Comparison of ENCODE assay signal across 27 cellular contexts in the genomic region with DNA sequence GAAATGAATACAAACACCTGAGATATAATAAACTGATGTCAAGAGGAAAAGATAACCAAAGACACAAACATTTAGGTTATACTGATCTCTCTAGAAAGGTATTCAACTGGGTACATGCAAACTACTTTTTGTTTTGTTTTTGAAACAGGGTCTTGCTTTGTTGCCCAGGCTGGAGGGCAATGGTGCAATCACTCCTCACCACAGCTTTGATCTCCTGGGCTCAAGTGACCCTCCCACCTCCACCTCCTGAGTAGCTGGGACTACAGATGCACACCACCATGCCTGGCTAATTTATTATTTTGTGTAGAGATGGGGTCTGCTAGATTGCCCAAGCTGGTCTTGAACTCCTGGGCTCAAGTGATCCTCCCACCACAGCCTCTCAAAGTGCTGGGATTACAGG. TPM values are rescaled to one million over a fixed set of nuclear protein-coding genes. Genes with fewer than 3 reads are reported as not detected.
"Had no signal": no experiment of that assay in that cellular context is flagged by ENCODE, and none has a peak within 500 bp of the region (broad histone marks: within the 10 kb centered on the region; RNA-seq: fewer than 3 reads in every experiment).

No MANE protein-coding gene starts in this region.

- H3K4me1 ChIP-seq: testis, upper lobe of right lung, uterus, vagina had no signal

- H3K27me3 ChIP-seq: stomach, suprapubic skin, testis, thyroid gland, tibial nerve, transverse colon, upper lobe of left lung, upper lobe of right lung, uterus, vagina had no signal

- H3K36me3 ChIP-seq: stomach, suprapubic skin, thoracic aorta, thyroid gland, tibial artery, tibial nerve, transverse colon, upper lobe of left lung, upper lobe of right lung, uterus, vagina had no signal

- ATAC-seq: stimulated activated effector memory CD8-positive, alpha-beta T cell treated with anti-CD3 and anti-CD28 coated beads, Interleukin-12 subunit alpha, Interleukin-12 subunit beta, amount 100 ng/mL, for 72 hours; stimulated activated memory B cell treated with anti-CD40 and anti-IgM and Interleukin-4, amounts not matched to agents 10 μg/mL and 1 μg/mL and 100 μg/mL, for 72 hours; stimulated activated naive B cell treated with anti-CD40 and anti-IgM and Interleukin-4, amounts not matched to agents 10 μg/mL and 1 μg/mL and 100 μg/mL, for 72 hours; stimulated activated naive CD8-positive, alpha-beta T cell treated with anti-CD3 and anti-CD28 coated beads, Interleukin-15, amount 100 ng/mL, for 72 hours; stimulated activated naive CD8-positive, alpha-beta T cell treated with anti-CD3 and anti-CD28 coated beads, Interleukin-15, Interleukin-2, amounts not matched to agents 100 U/mL and 50 U/mL, for 24 hours; upper lobe of right lung had no signal

- H3K4me3 ChIP-seq: stomach, suprapubic skin, testis, thoracic aorta, thyroid gland, tibial artery, tibial nerve, transverse colon, upper lobe of left lung, upper lobe of right lung, uterus, vagina had no signal

- DNase-seq: stimulated activated CD4-positive, alpha-beta T cell treated with anti-CD3 and anti-CD28 coated beads, Interleukin-2, amount 100 ng/mL, for 48 hours; stimulated activated CD4-positive, alpha-beta T cell treated with anti-CD3 and anti-CD28 coated beads, Interleukin-4, amount 100 ng/mL, for 1 hour; stimulated activated CD4-positive, alpha-beta T cell treated with anti-CD3 and anti-CD28 coated beads, Interleukin-4, amount 100 ng/mL, for 24 hours; stimulated activated CD4-positive, alpha-beta T cell treated with anti-CD3 and anti-CD28 coated beads, Interleukin-4, amount 100 ng/mL, for 4 hours; stimulated activated CD8-positive, alpha-beta memory T cell treated with anti-CD3 and anti-CD28 coated beads, Interleukin-4, amount 100 ng/mL, for 48 hours; stimulated activated naive B cell treated with anti-CD40 and anti-IgM and Interleukin-4, amounts not matched to agents 10 μg/mL and 1 μg/mL and 100 μg/mL, for 72 hours; stimulated activated naive CD4-positive, alpha-beta T cell; stimulated activated naive CD4-positive, alpha-beta T cell treated with Interleukin-2 at 50 U/mL for 16 hours; stimulated activated naive CD8-positive, alpha-beta T cell treated with anti-CD3 and anti-CD28 coated beads, Interleukin-15, amount 100 ng/mL, for 72 hours; stimulated activated naive CD8-positive, alpha-beta T cell treated with anti-CD3 and anti-CD28 coated beads, Interleukin-15, Interleukin-2, amounts not matched to agents 100 U/mL and 50 U/mL, for 24 hours; stomach; substantia nigra; testis; thyroid gland; tibial artery; transverse colon; upper lobe of left lung; upper lobe of right lung; uterus had no signal

- H3K27ac ChIP-seq: stomach, suprapubic skin, testis, thoracic aorta, thyroid gland, tibial artery, tibial nerve, transverse colon, upper lobe of left lung, upper lobe of right lung, uterus, vagina had no signal

- FAIRE-seq: urothelium cell line had no signal

- H3K9me3 ChIP-seq: stomach, suprapubic skin, testis, thoracic aorta, thyroid gland, tibial artery, tibial nerve, transverse colon, upper lobe of left lung, upper lobe of right lung, uterus, vagina had no signal

RNA-seq across cellular contexts. Expression of a gene that starts 38.1 kb away (rescaled TPM):
- total RNA-seq: temporal lobe, thoracic aorta, tibial nerve, upper lobe of right lung, vagina had no signal
